In genomic region chr9:134477927-134478326, GRCh38 we compare ENCODE assay signal across 16 cellular contexts.
A peak's percentile ranks its signal among the peaks of the same experiment; 100 is the strongest.
DNase-seq lines count a peak whose midpoint lies in the region; ATAC-seq, FAIRE-seq and TF ChIP-seq lines count a peak whose summit lies in the region.
"Had no signal": no experiment of that assay in that cellular context is flagged by ENCODE, and none has a peak within 500 bp of the region (broad histone marks: within the 10 kb centered on the region; RNA-seq: fewer than 3 reads in every experiment).

No MANE protein-coding gene starts in this region.

- TF ChIP-seq CTCF in HepG2 (CRISPR knock-in tag; IDR thresholded peaks at IDR 0.05): no peak
- TF ChIP-seq CTCF in right lobe of liver (IDR thresholded peaks at IDR 0.05): no peak
- no peak for TF ChIP-seq CTCF in WERI-Rb-1 (IDR thresholded peaks at IDR 0.05; ENCODE audit: low read depth, low read length)
- no peak for TF ChIP-seq CTCF in tibial artery (IDR thresholded peaks at IDR 0.05)
- TF ChIP-seq CTCF in esophagus squamous epithelium (IDR thresholded peaks at IDR 0.05): no peak
- no peak for TF ChIP-seq CTCF in body of pancreas (IDR thresholded peaks at IDR 0.05)

- H3K4me1 ChIP-seq in HepG2 (ENCODE audit: insufficient read depth, low read length) (no peaks in the 10 kb centered on the region), right lobe of liver (no peaks in the 10 kb centered on the region), tibial artery (peaks cover 0 to 52% (median 41%) of the 10 kb centered on the region in 4 donors), esophagus squamous epithelium (peaks cover 11 to 27% (median 21%) of the 10 kb centered on the region in 3 donors), body of pancreas (no peaks in the 10 kb centered on the region)

- H3K79me2 ChIP-seq in HepG2 (ENCODE audit: insufficient read depth, low read length): no peaks in the 10 kb centered on the region

- no peak for ATAC-seq in HepG2
- ATAC-seq in right lobe of liver: no peak
- no peak for ATAC-seq in naive B cell (ENCODE audit: low read depth in 2 of 2)
- ATAC-seq in body of pancreas: no peak

- CTCF ChIA-PET in HepG2 (lab: Yijun Ruan, JAX; ENCODE audit: low intra/inter-chr PET ratio, low total read pairs): no interaction called here

- no peak overlapping the region for H3K27ac ChIP-seq in HepG2 (ENCODE audit: extremely low read length, insufficient read depth, low read length)
- no peak overlapping the region for H3K27ac ChIP-seq in right lobe of liver
- peak overlapping the region; percentile 63 for H3K27ac ChIP-seq in WERI-Rb-1
- peak overlapping the region; percentile 46 to 65 for H3K27ac ChIP-seq in tibial artery
- H3K27ac ChIP-seq in esophagus squamous epithelium: no peak overlapping the region
- no peak overlapping the region for H3K27ac ChIP-seq in body of pancreas

- no peaks in the 10 kb centered on the region for H3K9me3 ChIP-seq in HepG2 (ENCODE audit: low read length)
- H3K9me3 ChIP-seq in right lobe of liver: no peaks in the 10 kb centered on the region
- H3K9me3 ChIP-seq in WERI-Rb-1 (ENCODE audit: severe bottlenecking): peaks cover 3% of the 10 kb centered on the region
- no peaks in the 10 kb centered on the region for H3K9me3 ChIP-seq in tibial artery
- no peaks in the 10 kb centered on the region for H3K9me3 ChIP-seq in esophagus squamous epithelium
- H3K9me3 ChIP-seq in body of pancreas: no peaks in the 10 kb centered on the region

- H3K4me2 ChIP-seq in HepG2 (ENCODE audit: low read depth, low read length): no peak overlapping the region

- H3K9ac ChIP-seq in HepG2 (ENCODE audit: insufficient read depth, low read depth, low read length): no peak overlapping the region

- no peak for DNase-seq in HepG2 (ENCODE audit: low spot score)
- DNase-seq in right lobe of liver: no peak
- no peak for DNase-seq in WERI-Rb-1
- DNase-seq in naive B cell: no peak
- DNase-seq in tibial artery: no peak
- DNase-seq in islet precursor cell: no peak
- DNase-seq in esophagus squamous epithelium (lab: John Stamatoyannopoulos, UW): no peak
- DNase-seq in body of pancreas: no peak
- DNase-seq: ACHN, MM.1S, NCI-H1105 treated with DMSO at 0.1 percent for 48 hours, NCI-H187 treated with DMSO at 0.1 percent for 48 hours, NCI-H510A, SHP77 treated with DMSO at 0.1 percent for 48 hours had no signal

- intact Hi-C loops in HepG2 (cut with micrococcal nuclease; ENCODE audit: unreplicated experiment) (no loop called here), right lobe of liver (cut with DNase I) (no loop called here), tibial artery (cut with DNase I; ENCODE audit: low total_unique reads) (no loop called here), esophagus squamous epithelium (cut with DNase I) (no loop called here), body of pancreas (cut with DNase I) (no loop called here)

- no peak for FAIRE-seq in HepG2 (lab: Jason Lieb, UNC)
- FAIRE-seq: H1, RCC 7860 had no signal

- peaks cover 0 to 5% (median 0%) of the 10 kb centered on the region in 7 donors for H3K9me3 Mint-ChIP-seq in naive B cell

- no peaks in the 10 kb centered on the region for H3K36me3 Mint-ChIP-seq in naive B cell

- TF ChIP-seq POLR2A in HepG2 (IDR thresholded peaks at IDR 0.05; ENCODE audit: insufficient read depth in 1 of 2, low read depth in 2 of 2, low read length in 2 of 2) (no peak), right lobe of liver (IDR thresholded peaks at IDR 0.05) (no peak), esophagus squamous epithelium (IDR thresholded peaks at IDR 0.05) (no peak), body of pancreas (IDR thresholded peaks at IDR 0.05) (no peak)

- no peaks in the 10 kb centered on the region for H3K27me3 Mint-ChIP-seq in naive B cell

- peak overlapping the region; percentile 41 to 96 (median 80) for H3K27ac Mint-ChIP-seq in naive B cell

- in situ Hi-C loops in HepG2 (cut with HindIII; ENCODE audit: extremely low pct_ligation_motif_present, low pct_unique_long_range_greater_than_20kb): no loop called here

- POLR2A ChIA-PET in HepG2 (lab: Yijun Ruan, JAX): no interaction called here

- H3K27me3 ChIP-seq in HepG2 (ENCODE audit: control insufficient read depth in 1 of 2, insufficient read depth in 2 of 2, low read length in 2 of 2) (peaks cover 6 to 70% of the 10 kb centered on the region in 2 experiments; a peak in 3 of 5 replicates), right lobe of liver (no peaks in the 10 kb centered on the region), WERI-Rb-1 (ENCODE audit: insufficient read depth, low read depth, severe bottlenecking) (no peaks in the 10 kb centered on the region), tibial artery (no peaks in the 10 kb centered on the region), esophagus squamous epithelium (no peaks in the 10 kb centered on the region), body of pancreas (no peaks in the 10 kb centered on the region)

- BruUV-seq in HepG2 (replicated peaks; lab: Mats Ljungman, UMichigan): no TSS peak

- H3K4me3 Mint-ChIP-seq in naive B cell: peak overlapping the region in 3 of 8 donors; percentile 5 to 62 (median 35)

- no peaks in the 10 kb centered on the region for H4K20me1 ChIP-seq in HepG2 (ENCODE audit: insufficient read depth, low read length)

- no peak overlapping the region for H2AFZ ChIP-seq in HepG2 (ENCODE audit: low read length)

- no peak overlapping the region for H3K4me3 ChIP-seq in HepG2 (replicated peaks in 1 of 3; ENCODE audit: insufficient read depth in 1 of 3, low read depth in 2 of 3, low read length in 3 of 3)
- no peak overlapping the region for H3K4me3 ChIP-seq in right lobe of liver
- H3K4me3 ChIP-seq in WERI-Rb-1 (ENCODE audit: low read depth, low read length): no peak overlapping the region
- no peak overlapping the region for H3K4me3 ChIP-seq in tibial artery
- H3K4me3 ChIP-seq in esophagus squamous epithelium: no peak overlapping the region
- no peak overlapping the region for H3K4me3 ChIP-seq in body of pancreas

- H3K4me1 Mint-ChIP-seq in naive B cell: peaks cover 9 to 31% (median 17%) of the 10 kb centered on the region in 3 donors

- WGBS in HepG2 (ENCODE audit: low lambda C conversion rate): 35% methylated on average over 8 of the region's 14 CpGs
- WGBS in right lobe of liver (ENCODE audit: insufficient coverage, low coverage, low lambda C conversion rate, missing lambda C conversion rate): 85% methylated on average over 3 of the region's 14 CpGs
- 86 to 91% methylated on average over 5 to 14 of the region's 14 CpGs for WGBS in esophagus squamous epithelium, 2 donors
- 80 to 93% methylated on average over 13 to 14 of the region's 14 CpGs for WGBS in body of pancreas, 2 donors

- no peak for TF ChIP-seq RAD21 in HepG2 (CRISPR knock-in tag; IDR thresholded peaks at IDR 0.05)

- no peak for TF ChIP-seq EP300 in HepG2 (IDR thresholded peaks at IDR 0.05; ENCODE audit: low read depth in 2 of 2, low read length in 2 of 2)
- TF ChIP-seq EP300 in HepG2 (CRISPR knock-in tag; IDR thresholded peaks at IDR 0.05; ENCODE audit: borderline replicate concordance): no peak

- no peaks in the 10 kb centered on the region for H3K36me3 ChIP-seq in HepG2 (replicated peaks in 1 of 2; ENCODE audit: control insufficient read depth in 1 of 2, insufficient read depth in 2 of 2, low read length in 2 of 2)
- H3K36me3 ChIP-seq in right lobe of liver: no peaks in the 10 kb centered on the region
- H3K36me3 ChIP-seq in WERI-Rb-1: no peaks in the 10 kb centered on the region
- no peaks in the 10 kb centered on the region for H3K36me3 ChIP-seq in tibial artery
- H3K36me3 ChIP-seq in esophagus squamous epithelium: no peaks in the 10 kb centered on the region
- H3K36me3 ChIP-seq in body of pancreas (replicated peaks in 1 of 2; ENCODE audit: insufficient read depth in 1 of 2, low read depth in 2 of 2): no peaks in the 10 kb centered on the region

TF ChIP-seq in HepG2, 621 proteins besides CTCF, POLR2A, EP300 and RAD21 (continues in another document):
- no peak for TF ChIP-seq ZNF446 (CRISPR knock-in tag; IDR thresholded peaks at IDR 0.05)
- peak; percentile 35; the same call in 1 of the 2 replicates for TF ChIP-seq USF2 (IDR thresholded peaks at IDR 0.05; ENCODE audit: low read depth, low read length)
- no peak for TF ChIP-seq USF2 (CRISPR knock-in tag; IDR thresholded peaks at IDR 0.05; ENCODE audit: borderline replicate concordance)
- TF ChIP-seq PAXIP1 (CRISPR knock-in tag; conservative IDR thresholded peaks at IDR 0.05): no peak

Comparison
In these comparisons a context has a peak if more than half of its experiments do, and no peak if none do; other contexts are left out.
1. H3K27ac ChIP-seq: peak in WERI-Rb-1 (single experiment) and tibial artery (2 of 2); none in HepG2 (single experiment), right lobe of liver (0 of 3), esophagus squamous epithelium (0 of 4) and body of pancreas (0 of 4).